ENCODE assay signal across 8 cellular contexts in the genomic region with DNA sequence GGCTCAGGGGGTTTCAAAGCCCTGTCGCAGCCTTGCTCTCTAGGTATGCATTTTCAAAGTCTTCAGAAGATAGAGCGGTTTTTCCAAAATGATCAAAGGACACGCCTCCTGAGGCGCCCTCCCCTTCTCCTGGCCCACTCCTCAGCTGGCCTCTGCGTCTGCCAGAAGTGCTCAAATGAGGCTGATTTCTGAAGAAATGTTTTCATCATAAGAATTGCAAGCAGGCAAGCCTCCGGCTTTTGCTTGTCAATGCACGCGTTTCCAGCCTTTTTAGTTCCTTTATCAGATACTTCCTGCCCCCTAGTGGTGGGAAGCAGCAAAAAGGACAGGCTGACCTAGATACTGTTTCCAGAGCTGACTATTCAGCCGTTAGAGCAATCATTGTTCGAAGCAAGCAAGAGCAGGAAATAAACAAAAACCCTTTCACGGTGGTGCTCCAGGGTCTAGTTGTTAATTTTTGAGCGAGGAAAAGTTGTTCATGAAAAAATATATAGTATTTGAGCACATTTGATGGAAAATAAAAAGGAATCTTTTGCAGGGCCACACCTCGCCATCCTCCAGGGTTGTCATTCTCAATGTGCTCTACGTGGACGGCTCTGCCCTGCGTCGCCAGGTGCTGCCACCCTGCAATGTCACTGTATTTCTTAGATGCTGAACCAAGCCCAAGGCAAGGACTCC.
DNase-seq lines count a peak whose midpoint lies in the region; TF ChIP-seq lines count a peak whose summit lies in the region.

No MANE protein-coding gene starts in this region.

- H3K4me3 ChIP-seq in H7 (ENCODE audit: insufficient read depth, low read depth, low read length): no peak overlapping the region
- H3K4me3 ChIP-seq in MG63: no peak overlapping the region
- H3K4me3 ChIP-seq in fibroblast of villous mesenchyme (ENCODE audit: low read depth, low read length): no peak overlapping the region

- in situ Hi-C loops in G401 (cut with HindIII; ENCODE audit: low sequenced_read_pairs): no loop called here

- TF ChIP-seq CTCF in fibroblast of villous mesenchyme (IDR thresholded peaks at IDR 0.05; ENCODE audit: insufficient read depth, low read depth, low read length): peak; percentile 92

- no peaks in the 10 kb centered on the region for H3K9me3 ChIP-seq in MG63

- DNase-seq in G401 (ENCODE audit: low spot score): peak; percentile 96
- DNase-seq in H7: peak; percentile 70
- DNase-seq in MG63: peak; percentile 64
- DNase-seq in SHP77 treated with DMSO at 0.1 percent for 48 hours (lab: John Stamatoyannopoulos, UW): peak; percentile 88
- DNase-seq in activated effector memory CD4-positive, alpha-beta T cell treated with Interleukin-2 at 50 U/mL for 16 hours: peak; percentile 75
- peak; percentile 87 for DNase-seq in fibroblast of villous mesenchyme (ENCODE audit: low read depth)
- DNase-seq in non-pigmented ciliary epithelial cell (ENCODE audit: low read depth): peak; percentile 67
- DNase-seq in superior temporal gyrus (ENCODE audit: extremely low spot score): peak; percentile 98

- H3K27me3 ChIP-seq in H7 (ENCODE audit: control insufficient read depth, insufficient read depth, low read length): no peaks in the 10 kb centered on the region
- H3K27me3 ChIP-seq in MG63: no peaks in the 10 kb centered on the region

- H3K36me3 ChIP-seq in H7 (replicated peaks; ENCODE audit: control insufficient read depth, insufficient read depth, low read length): no peaks in the 10 kb centered on the region
- H3K36me3 ChIP-seq in MG63: no peaks in the 10 kb centered on the region
